In the genomic region with DNA sequence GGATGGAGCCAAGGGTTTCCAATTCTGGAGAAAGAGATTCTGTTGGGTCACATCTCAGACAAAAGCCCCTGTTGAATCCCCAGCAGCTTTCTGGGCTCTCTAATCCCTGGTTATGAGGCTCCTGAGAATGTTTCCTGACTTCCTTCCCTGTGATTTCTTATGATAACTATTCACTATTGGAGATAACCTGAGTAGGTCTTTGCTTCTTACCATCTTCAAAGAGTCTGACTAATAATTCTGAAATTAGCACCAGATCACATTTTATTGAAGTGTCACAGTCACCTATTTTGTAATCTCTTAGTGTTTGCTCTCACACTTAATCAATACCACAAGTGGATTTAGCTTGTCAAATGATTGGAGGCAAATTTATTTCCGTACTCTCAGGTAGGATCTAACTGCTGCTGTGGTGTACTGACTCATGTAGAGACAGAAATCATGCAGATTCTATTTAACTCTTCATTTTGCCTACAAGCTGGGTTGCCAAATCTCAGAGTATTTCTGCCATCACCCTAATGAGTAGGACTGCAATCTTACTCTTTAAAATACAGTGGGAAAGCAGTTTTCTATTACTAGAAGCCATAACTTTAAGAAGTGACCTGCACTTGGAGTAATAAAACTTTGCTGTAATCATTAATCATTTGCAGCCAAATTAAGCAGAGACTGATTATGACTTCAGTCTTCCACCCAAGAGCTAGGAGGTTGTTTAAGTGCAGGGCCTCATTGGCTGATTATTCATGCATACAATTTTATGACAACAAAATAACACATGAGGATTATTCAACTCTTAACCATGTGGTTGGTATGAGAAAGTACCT, we compare ENCODE assay signal across 28 cellular contexts.
"Had no signal": no experiment of that assay in that cellular context is flagged by ENCODE, and none has a peak within 500 bp of the region (broad histone marks: within the 10 kb centered on the region; RNA-seq: fewer than 3 reads in every experiment).

No MANE protein-coding gene starts in this region.

- DNase-seq: hippocampal formation; kidney; left cardiac atrium; left ventricle myocardium inferior; midbrain; naive thymus-derived CD8-positive, alpha-beta T cell; nucleus accumbens; pancreas; posterior cingulate gyrus; psoas muscle; stimulated activated CD4-positive, alpha-beta T cell treated with anti-CD3 and anti-CD28 coated beads, Interleukin-12 subunit alpha, Interleukin-12 subunit beta, amount 100 ng/mL, for 4 hours; stimulated activated CD4-positive, alpha-beta T cell treated with anti-CD3 and anti-CD28 coated beads, Interleukin-15, amount 100 ng/mL, for 24 hours; stimulated activated CD4-positive, alpha-beta T cell treated with anti-CD3 and anti-CD28 coated beads, Interleukin-2, amount 100 ng/mL, for 24 hours; stimulated activated CD4-positive, alpha-beta T cell treated with anti-CD3 and anti-CD28 coated beads, Interleukin-4, amount 100 ng/mL, for 1 hour; stimulated activated naive B cell treated with anti-CD40 and anti-IgM and Interleukin-4, amounts not matched to agents 10 μg/mL and 1 μg/mL and 100 μg/mL, for 72 hours; stimulated activated naive CD8-positive, alpha-beta T cell treated with anti-CD3 and anti-CD28 coated beads, Interleukin-15, Interleukin-2, amounts not matched to agents 100 U/mL and 50 U/mL, for 24 hours; stomach; testis; thyroid gland; transverse colon; upper lobe of left lung had no signal

- H3K27ac ChIP-seq: left ventricle myocardium inferior, pancreas, psoas muscle, right atrium auricular region, skin epidermis, stomach, testis, thyroid gland, transverse colon, upper lobe of left lung, vagina had no signal

- H3K4me1 Mint-ChIP-seq: memory B cell; naive thymus-derived CD8-positive, alpha-beta T cell; neural crest cell; stimulated activated naive B cell treated with anti-CD40 and anti-IgM and Interleukin-4, amounts not matched to agents 10 μg/mL and 1 μg/mL and 100 μg/mL, for 72 hours had no signal

- H3K36me3 ChIP-seq: left ventricle myocardium inferior, pancreas, right atrium auricular region, stomach, thyroid gland, transverse colon, upper lobe of left lung, vagina had no signal

- H3K9me3 ChIP-seq: pancreas, testis, thyroid gland, transverse colon, upper lobe of left lung, vagina had no signal

- H3K36me3 Mint-ChIP-seq: memory B cell; naive thymus-derived CD8-positive, alpha-beta T cell; stimulated activated naive B cell treated with anti-CD40 and anti-IgM and Interleukin-4, amounts not matched to agents 10 μg/mL and 1 μg/mL and 100 μg/mL, for 72 hours had no signal

- ATAC-seq: left cardiac atrium; naive thymus-derived CD8-positive, alpha-beta T cell; pancreas; psoas muscle; sciatic nerve; stimulated activated naive B cell treated with anti-CD40 and anti-IgM and Interleukin-4, amounts not matched to agents 10 μg/mL and 1 μg/mL and 100 μg/mL, for 72 hours; stimulated activated naive CD8-positive, alpha-beta T cell treated with anti-CD3 and anti-CD28 coated beads, Interleukin-15, Interleukin-2, amounts not matched to agents 100 U/mL and 50 U/mL, for 24 hours had no signal

- H3K4me3 ChIP-seq: left ventricle myocardium inferior, pancreas, psoas muscle, right atrium auricular region, skin epidermis, stomach, testis, thyroid gland, transverse colon, upper lobe of left lung, vagina had no signal

- H3K27me3 Mint-ChIP-seq: stimulated activated naive B cell treated with anti-CD40 and anti-IgM and Interleukin-4, amounts not matched to agents 10 μg/mL and 1 μg/mL and 100 μg/mL, for 72 hours had no signal

- H3K4me3 Mint-ChIP-seq: memory B cell; naive thymus-derived CD8-positive, alpha-beta T cell; nephron; neural crest cell; stimulated activated naive B cell treated with anti-CD40 and anti-IgM and Interleukin-4, amounts not matched to agents 10 μg/mL and 1 μg/mL and 100 μg/mL, for 72 hours had no signal

- H3K27ac Mint-ChIP-seq: memory B cell; naive thymus-derived CD8-positive, alpha-beta T cell; stimulated activated naive B cell treated with anti-CD40 and anti-IgM and Interleukin-4, amounts not matched to agents 10 μg/mL and 1 μg/mL and 100 μg/mL, for 72 hours had no signal

- H3K4me1 ChIP-seq: left ventricle myocardium inferior, pancreas, psoas muscle, right atrium auricular region, stomach, testis, thyroid gland, transverse colon, upper lobe of left lung had no signal

- H3K27me3 ChIP-seq: pancreas, right atrium auricular region, stomach, testis, thyroid gland, transverse colon, upper lobe of left lung, vagina had no signal
